ENCODE assay signal across 1 cellular context in genomic region chr1:154607748-154608521, GRCh38.
TF ChIP-seq lines count a peak whose summit lies in the region.

Gene ADAR (minus strand): TSS chr1:154608186. CDS start chr1:154608006, 180 bp downstream.

TF ChIP-seq in HepG2, 621 proteins besides CTCF, POLR2A, EP300 and RAD21 (continued from another document and continues in another):
- TF ChIP-seq ZFP91 (CRISPR knock-in tag; IDR thresholded peaks at IDR 0.05; ENCODE audit: borderline replicate concordance) = peak; percentile 73; the same call in 1 of the 2 replicates
- TF ChIP-seq FOXJ3 (CRISPR knock-in tag; IDR thresholded peaks at IDR 0.05; ENCODE audit: borderline replicate concordance) = no peak
- TF ChIP-seq PBX2 (CRISPR knock-in tag; IDR thresholded peaks at IDR 0.05) = no peak
- no peak for TF ChIP-seq MBNL3 (CRISPR knock-in tag; conservative IDR thresholded peaks at IDR 0.05)
- no peak for TF ChIP-seq ZNF678 (CRISPR knock-in tag; IDR thresholded peaks at IDR 0.05)
- TF ChIP-seq ZBTB39 (CRISPR knock-in tag; IDR thresholded peaks at IDR 0.05) = no peak
- TF ChIP-seq MEIS2 (CRISPR knock-in tag; IDR thresholded peaks at IDR 0.05) = no peak; the same call in 1 of the 2 replicates
- no peak for TF ChIP-seq ZNF337 (CRISPR knock-in tag; IDR thresholded peaks at IDR 0.05; ENCODE audit: borderline replicate concordance, low read depth)
- TF ChIP-seq ZNF530 (CRISPR knock-in tag; IDR thresholded peaks at IDR 0.05; ENCODE audit: low read depth) = no peak
- TF ChIP-seq ZSCAN12 (CRISPR knock-in tag; IDR thresholded peaks at IDR 0.05) = no peak
- TF ChIP-seq MTF2 (CRISPR knock-in tag; IDR thresholded peaks at IDR 0.05; ENCODE audit: borderline replicate concordance) = no peak
- no peak for TF ChIP-seq ZNF225 (CRISPR knock-in tag; IDR thresholded peaks at IDR 0.05)
- no peak for TF ChIP-seq ZSCAN9 (CRISPR knock-in tag; IDR thresholded peaks at IDR 0.05; ENCODE audit: borderline replicate concordance)
- peak; percentile 30; the same call in 1 of the 2 replicates for TF ChIP-seq DMAP1 (CRISPR knock-in tag; IDR thresholded peaks at IDR 0.05)
- TF ChIP-seq PAWR (CRISPR knock-in tag; IDR thresholded peaks at IDR 0.05; ENCODE audit: borderline replicate concordance) = no peak
- no peak for TF ChIP-seq HOMEZ (CRISPR knock-in tag; IDR thresholded peaks at IDR 0.05; ENCODE audit: low read depth)
- TF ChIP-seq ATF4 (CRISPR knock-in tag; IDR thresholded peaks at IDR 0.05) = peak in 1 of 2 experiments; percentile 76; a peak in 2 of 4 replicates
- peak; percentile 53; the same call in 1 of the 2 replicates for TF ChIP-seq KDM5B (CRISPR knock-in tag; IDR thresholded peaks at IDR 0.05; ENCODE audit: borderline replicate concordance)
- no peak for TF ChIP-seq CHD4 (IDR thresholded peaks at IDR 0.05; ENCODE audit: borderline replicate concordance, low read length)
- no peak for TF ChIP-seq FOSL2 (CRISPR knock-in tag; IDR thresholded peaks at IDR 0.05)
- no peak for TF ChIP-seq KLF11 (CRISPR knock-in tag; IDR thresholded peaks at IDR 0.05)
- TF ChIP-seq ZNF282 (IDR thresholded peaks at IDR 0.05; ENCODE audit: partially characterized antibody) = no peak
- no peak for TF ChIP-seq E2F2 (CRISPR knock-in tag; IDR thresholded peaks at IDR 0.05; ENCODE audit: borderline replicate concordance)
- TF ChIP-seq ZIK1 (CRISPR knock-in tag; IDR thresholded peaks at IDR 0.05; ENCODE audit: borderline replicate concordance, low read depth) = peak; percentile 26; the same call in 1 of the 2 replicates
- TF ChIP-seq BCLAF1 (IDR thresholded peaks at IDR 0.05) = no peak
- TF ChIP-seq ZBTB2 (CRISPR knock-in tag; IDR thresholded peaks at IDR 0.05; ENCODE audit: low read depth) = 0 out of 2 replicates have a peak, but pooled peaks have one; percentile 38
- TF ChIP-seq KLF9 (CRISPR knock-in tag; IDR thresholded peaks at IDR 0.05; ENCODE audit: low read depth) = no peak
- no peak; the same call in 1 of the 2 replicates for TF ChIP-seq ZNF430 (CRISPR knock-in tag; IDR thresholded peaks at IDR 0.05)
- TF ChIP-seq ZNF737 (CRISPR knock-in tag; IDR thresholded peaks at IDR 0.05; ENCODE audit: borderline replicate concordance) = no peak
- TF ChIP-seq ZNF878 (CRISPR knock-in tag; IDR thresholded peaks at IDR 0.05) = no peak
- no peak for TF ChIP-seq ELK4 (CRISPR knock-in tag; IDR thresholded peaks at IDR 0.05; ENCODE audit: borderline replicate concordance)
- no peak for TF ChIP-seq HNF1A (IDR thresholded peaks at IDR 0.05; ENCODE audit: low read depth)
- 0 out of 2 replicates have a peak, but pooled peaks have one; percentile 9 for TF ChIP-seq HNF1A (CRISPR knock-in tag; IDR thresholded peaks at IDR 0.05; ENCODE audit: borderline replicate concordance)
- no peak for TF ChIP-seq ZNF550 (CRISPR knock-in tag; IDR thresholded peaks at IDR 0.05; ENCODE audit: borderline replicate concordance)
- TF ChIP-seq MATR3 (CRISPR knock-in tag; IDR thresholded peaks at IDR 0.05) = no peak
- TF ChIP-seq HCFC1 (IDR thresholded peaks at IDR 0.05; ENCODE audit: low read depth, low read length) = no peak
- TF ChIP-seq EZH2 (conservative IDR thresholded peaks at IDR 0.05; ENCODE audit: low read depth, low read length) = no peak
